ENCODE assay signal across 23 cellular contexts in the genomic region with DNA sequence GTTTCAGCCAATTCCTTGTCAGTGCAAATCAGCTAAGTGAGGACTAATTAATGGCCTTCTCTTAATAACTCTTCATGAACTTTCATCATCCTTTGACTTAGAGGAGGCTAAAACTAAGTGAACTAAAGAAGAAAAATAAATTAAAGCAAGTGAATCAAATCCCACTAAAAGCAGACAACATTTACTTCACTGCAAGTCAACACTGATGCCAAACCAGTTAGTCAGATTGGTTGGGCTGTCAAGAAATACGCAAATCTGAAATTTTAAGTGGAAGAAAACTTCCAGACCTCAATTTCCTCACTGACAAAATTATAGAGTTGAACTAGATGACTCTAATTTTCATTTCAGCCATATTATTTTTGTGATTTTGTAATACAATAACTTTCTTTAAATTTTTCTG.
"Had no signal": no experiment of that assay in that cellular context is flagged by ENCODE, and none has a peak within 500 bp of the region (broad histone marks: within the 10 kb centered on the region; RNA-seq: fewer than 3 reads in every experiment).

No MANE protein-coding gene starts in this region.

- H3K9ac ChIP-seq: neural progenitor cell had no signal

- DNase-seq: head of caudate nucleus; hypothalamus; immature natural killer cell; kidney; left colon; left lung; lower lobe of right lung; mammary epithelial cell; mesenchymal stem cell; naive thymus-derived CD8-positive, alpha-beta T cell; occipital lobe; ovary; spleen; stimulated activated CD4-positive, alpha-beta T cell treated with anti-CD3 and anti-CD28 coated beads, Interleukin-4, amount 100 ng/mL, for 24 hours; stimulated activated naive CD4-positive, alpha-beta T cell had no signal

- ATAC-seq: left colon; left lung; lower lobe of right lung; naive thymus-derived CD8-positive, alpha-beta T cell; sciatic nerve; stimulated activated effector memory CD8-positive, alpha-beta T cell treated with anti-CD3 and anti-CD28 coated beads, Interleukin-12 subunit alpha, Interleukin-12 subunit beta, amount 100 ng/mL, for 72 hours had no signal

- H2AFZ ChIP-seq: neural progenitor cell had no signal

- H3K4me3 ChIP-seq: left lung, lower lobe of right lung, neural progenitor cell, ovary, right atrium auricular region, skin epidermis, spleen, tibial nerve had no signal

- H3K27me3 ChIP-seq: left lung, neural progenitor cell, neutrophil, ovary, right atrium auricular region, spleen, tibial nerve had no signal

- H3K4me1 ChIP-seq: left lung, lower lobe of right lung, right atrium auricular region, spleen had no signal

- H3K36me3 ChIP-seq: left lung, lower lobe of right lung, neural progenitor cell, neutrophil, ovary, right atrium auricular region, spleen, tibial nerve had no signal

- H3K27ac ChIP-seq: left lung, lower lobe of right lung, neural progenitor cell, neutrophil, ovary, right atrium auricular region, skin epidermis, spleen, tibial nerve had no signal

- FAIRE-seq: islet of Langerhans, kidney had no signal

- H3K9me3 ChIP-seq: left lung, lower lobe of right lung, neutrophil, ovary, right atrium auricular region, spleen, tibial nerve had no signal

- H3K4me2 ChIP-seq: neural progenitor cell had no signal
